Comparison of ENCODE assay signal across 8 cellular contexts in genomic region chr6:108562503-108562993, GRCh38. TPM values are rescaled to one million over a fixed set of nuclear protein-coding genes. Genes with fewer than 3 reads are reported as not detected.
DNase-seq lines count a peak whose midpoint lies in the region; ATAC-seq, FAIRE-seq and TF ChIP-seq lines count a peak whose summit lies in the region.

No MANE protein-coding gene starts in this region.

- BruUV-seq in A673 (replicated peaks; lab: Mats Ljungman, UMichigan), result no TSS peak
- no TSS peak for BruUV-seq in K562 (replicated peaks; lab: Mats Ljungman, UMichigan)

- CTCF ChIA-PET in A673 (lab: Charles Lee) (no interaction called here), K562 (lab: Yijun Ruan, JAX; ENCODE audit: low intra/inter-chr PET ratio) (no interaction called here)

- peak; percentile 79 for FAIRE-seq in K562 (lab: Jason Lieb, UNC)

- in situ Hi-C loops in K562 (cut with MboI), result no loop called here

- 0 out of 4 replicates have a peak, but pooled peaks of 1 of the 2 experiments have one; percentile 23 for TF ChIP-seq RAD21 in K562 (CRISPR knock-in tag; conservative IDR thresholded peaks at IDR 0.05 in 1 of 2, IDR thresholded peaks at IDR 0.05 in 1 of 2)

- H3K9ac ChIP-seq in NT2/D1 (ENCODE audit: insufficient read length, low read depth), result peak overlapping the region; percentile 83
- peak overlapping the region; percentile 34 to 49; a peak in 3 of 4 replicates for H3K9ac ChIP-seq in K562 (ENCODE audit: insufficient read depth in 1 of 2, low read depth in 2 of 2, low read length in 2 of 2)
- H3K9ac ChIP-seq in rectal smooth muscle tissue (ENCODE audit: low read length), result peak overlapping the region; percentile 26

- no peaks in the 10 kb centered on the region for H3K36me3 ChIP-seq in A673 (ENCODE audit: insufficient read depth, low read length, poor library complexity, severe bottlenecking)
- H3K36me3 ChIP-seq in NT2/D1 (ENCODE audit: insufficient read depth, insufficient read length, low read length), result peaks cover 5% of the 10 kb centered on the region
- H3K36me3 ChIP-seq in K562 (ENCODE audit: control insufficient read depth, insufficient read depth, low read length), result peaks cover 10% of the 10 kb centered on the region; the same call in 2 of the 3 replicates
- H3K36me3 ChIP-seq in iPS DF 6.9 (ENCODE audit: control insufficient read depth, insufficient read depth, low read length), result no peaks in the 10 kb centered on the region; the same call in 1 of the 2 replicates
- H3K36me3 ChIP-seq in rectal smooth muscle tissue (ENCODE audit: control insufficient read depth, insufficient read depth, low read length), result peaks cover 2% of the 10 kb centered on the region

- TF ChIP-seq CTCF in A673 (conservative IDR thresholded peaks at IDR 0.05; ENCODE audit: low read depth, low read length) (no peak), K562 (IDR thresholded peaks at IDR 0.05 in 2 of 3, conservative IDR thresholded peaks at IDR 0.05 in 1 of 3; ENCODE audit: insufficient read depth in 2 of 3, low read depth in 1 of 3, low read length in 3 of 3) (no peak)

- H3K27ac ChIP-seq in A673 (ENCODE audit: low read depth, low read length, poor library complexity, severe bottlenecking), result no peak overlapping the region
- H3K27ac ChIP-seq in K562 (ENCODE audit: extremely low read depth, low read depth, low read length), result peak overlapping the region; percentile 33; the same call in 2 of the 3 replicates
- no peak overlapping the region for H3K27ac ChIP-seq in iPS DF 6.9 (ENCODE audit: low read length)
- H3K27ac ChIP-seq in rectal smooth muscle tissue (ENCODE audit: low read depth, low read length), result peak overlapping the region; percentile 100

- ATAC-seq in K562 (peak; percentile 14), HG03097 (IDR thresholded peaks at IDR 0.05; ENCODE audit: low FRiP score, unreplicated experiment) (no peak), GM19324 (IDR thresholded peaks at IDR 0.05; ENCODE audit: low FRiP score, unreplicated experiment) (no peak)

- DNase-seq in A673 (ENCODE audit: low spot score) (peak; percentile 93), GM04504 (ENCODE audit: low read depth) (peak; percentile 42), NT2/D1 (ENCODE audit: low read depth, low spot score) (no peak), K562 (ENCODE audit: extremely low read depth in 1 of 4, low spot score in 3 of 4) (peak; percentile 33 to 89 (median 52)), iPS DF 6.9 (ENCODE audit: low read depth, low spot score) (no peak)

- no peaks in the 10 kb centered on the region for H3K9me3 ChIP-seq in A673 (ENCODE audit: low read depth, low read length, poor library complexity, severe bottlenecking)
- H3K9me3 ChIP-seq in NT2/D1 (ENCODE audit: insufficient read depth, low read length), result no peaks in the 10 kb centered on the region
- H3K9me3 ChIP-seq in K562 (replicated peaks; ENCODE audit: control insufficient read depth, insufficient read depth, low read depth, low read length), result no peaks in the 10 kb centered on the region
- no peaks in the 10 kb centered on the region for H3K9me3 ChIP-seq in iPS DF 6.9 (ENCODE audit: control insufficient read depth, insufficient read depth, low read length)

- peaks cover 22% of the 10 kb centered on the region for H4K20me1 ChIP-seq in K562 (replicated peaks; ENCODE audit: control insufficient read depth, insufficient read depth, low read length)

- intact Hi-C loops in A673 (cut with micrococcal nuclease; ENCODE audit: unreplicated experiment) (no loop called here), K562 (cut with micrococcal nuclease) (loop anchor here (2.0 to 5.0 kb wide), 3 partner anchors 36 to 220 kb away; no protein-coding TSS in a partner anchor)

- H2AFZ ChIP-seq in K562 (ENCODE audit: low read depth, low read length), result peak overlapping the region; percentile 36; the same call in 1 of the 2 replicates

- peak; percentile 87 for TF ChIP-seq EP300 in K562 (IDR thresholded peaks at IDR 0.05; ENCODE audit: low read length)

- peak overlapping the region; percentile 67 for H3K4me2 ChIP-seq in K562 (ENCODE audit: insufficient read depth, low read length)

- 9% methylated on average over 12 of the region's 17 CpGs for WGBS in K562 (ENCODE audit: insufficient coverage, low coverage, missing lambda C conversion rate)
- no CpG with 5 or more reads among the region's 17 CpGs for WGBS in iPS DF 6.9 (ENCODE audit: insufficient coverage, insufficient read length)

- POLR2A ChIA-PET in A673 (lab: Charles Lee; ENCODE audit: low non-redundant PET), result no interaction called here
- POLR2A ChIA-PET in K562 (lab: Yijun Ruan, JAX), result interaction anchor here (0.5 to 0.6 kb wide), 4 partner anchors 13 to 284 kb away, joined by 3 to 4 read pairs (median 3); no protein-coding TSS in a partner anchor

- peaks cover 26% of the 10 kb centered on the region for H3K4me1 ChIP-seq in A673 (ENCODE audit: insufficient read depth, low read length, poor library complexity, severe bottlenecking)
- no peaks in the 10 kb centered on the region for H3K4me1 ChIP-seq in NT2/D1 (ENCODE audit: insufficient read depth, insufficient read length)
- peaks cover 35 to 38% of the 10 kb centered on the region in 2 experiments for H3K4me1 ChIP-seq in K562 (replicated peaks in 1 of 2; ENCODE audit: control insufficient read depth in 2 of 2, insufficient read depth in 2 of 2, low read length in 2 of 2)
- no peaks in the 10 kb centered on the region; the same call in 1 of the 2 replicates for H3K4me1 ChIP-seq in iPS DF 6.9 (ENCODE audit: control insufficient read depth, insufficient read depth, low read length)
- peaks cover 34% of the 10 kb centered on the region for H3K4me1 ChIP-seq in rectal smooth muscle tissue (ENCODE audit: control insufficient read depth, insufficient read depth, low read length)

- H3K27me3 ChIP-seq in A673 (replicated peaks; ENCODE audit: insufficient read depth, low read depth, low read length, poor library complexity), result no peaks in the 10 kb centered on the region
- peaks cover 21% of the 10 kb centered on the region for H3K27me3 ChIP-seq in NT2/D1 (ENCODE audit: insufficient read depth, insufficient read length)
- H3K27me3 ChIP-seq in K562 (ENCODE audit: control insufficient read depth in 2 of 2, insufficient read depth in 2 of 2, low read length in 2 of 2), result no peaks in the 10 kb centered on the region
- H3K27me3 ChIP-seq in iPS DF 6.9 (ENCODE audit: control insufficient read depth, insufficient read depth, low read length), result peaks cover 2% of the 10 kb centered on the region; the same call in 1 of the 2 replicates
- H3K27me3 ChIP-seq in rectal smooth muscle tissue (ENCODE audit: control insufficient read depth, insufficient read depth, low read length), result no peaks in the 10 kb centered on the region

- peaks cover 40% of the 10 kb centered on the region for H3K79me2 ChIP-seq in K562 (ENCODE audit: control insufficient read depth, insufficient read depth, low read length)

- TF ChIP-seq POLR2A in K562 (conservative IDR thresholded peaks at IDR 0.05), result no peak

- H3K9me1 ChIP-seq in K562 (ENCODE audit: control insufficient read depth, insufficient read depth, low read length), result no peaks in the 10 kb centered on the region

- peak overlapping the region; percentile 97 for H3K4me3 ChIP-seq in A673 (ENCODE audit: low read depth, low read length, poor library complexity, severe bottlenecking)
- peak overlapping the region; percentile 77 for H3K4me3 ChIP-seq in NT2/D1 (ENCODE audit: insufficient read length, low read depth)
- H3K4me3 ChIP-seq in K562, result peak overlapping the region; percentile 6; the same call in 1 of the 2 replicates
- peak overlapping the region; percentile 65; the same call in 1 of the 2 replicates for H3K4me3 ChIP-seq in iPS DF 6.9 (ENCODE audit: low read length)
- peak overlapping the region; percentile 96 for H3K4me3 ChIP-seq in rectal smooth muscle tissue (ENCODE audit: low read length)

TF ChIP-seq in K562, 482 proteins besides CTCF, POLR2A, EP300 and RAD21 (continues in another document):
- no peak for TF ChIP-seq PHF8 (IDR thresholded peaks at IDR 0.05; ENCODE audit: borderline replicate concordance, low read length)
- peak; percentile 86 for TF ChIP-seq JUND (IDR thresholded peaks at IDR 0.05; ENCODE audit: borderline replicate concordance, low read depth, low read length)
- TF ChIP-seq JUND (tag; IDR thresholded peaks at IDR 0.05; ENCODE audit: borderline replicate concordance, low read depth, low read length), result peak; percentile 83; the same call in 2 of the 3 replicates
- no peak for TF ChIP-seq NR2C1 (IDR thresholded peaks at IDR 0.05)
- TF ChIP-seq NR2C1 (tag; IDR thresholded peaks at IDR 0.05), result peak; percentile 40

RNA-seq across cellular contexts. Expression of gene FOXO3, which starts 1.8 kb away (rescaled TPM):
- 16.8 and 19.3 TPM in 2 replicates for total RNA-seq in A673 (2021)
- 9.3 and 13.8 TPM in 2 replicates for total RNA-seq in K562 (2011; cell fraction: chromatin; rRNA removed; ENCODE audit: low replicate concordance)
- 7.5 and 7.6 TPM in 2 replicates for total RNA-seq in K562 (2011; cell fraction: nucleolus; rRNA removed)
- 7.3 and 7.9 TPM in 2 replicates for total RNA-seq in K562 (2011; cell fraction: nucleoplasm; rRNA removed)
- total RNA-seq in K562 (2014; rRNA removed), result 6.0 and 7.3 TPM in 2 replicates
- total RNA-seq in K562 (2014; rRNA removed; fragmentation: Illumina TruSeq; extraction: Trizol), result 6.8 and 8.9 TPM in 2 replicates
- 5.2 and 5.3 TPM in 2 replicates for total RNA-seq in K562 (2015; rRNA removed; fragmentation: Illumina TruSeq; extraction: Trizol)
- 10.6 and 14.6 TPM in 2 replicates for total RNA-seq in K562 (2021)
- polyA plus RNA-seq in K562 (2011; rRNA removed), result 5.8 and 8.4 TPM in 2 replicates
- 8.5 and 8.7 TPM in 2 replicates for polyA plus RNA-seq in K562 (2011; cell fraction: cytosol; rRNA removed)
- 5.1 and 6.3 TPM in 2 replicates for polyA plus RNA-seq in K562 (2011; cell fraction: nucleus; rRNA removed)
- 7.3 and 9.4 TPM in 2 replicates for polyA plus RNA-seq in K562 (2012)
- polyA plus RNA-seq in K562 (2014; fragmentation: Illumina TruSeq; extraction: Trizol), result 9.4 and 11.0 TPM in 2 replicates
- polyA plus RNA-seq in K562 (2014; fragmentation: Nextera tagmentation; extraction: Ambion mirVana), result 1 to 10 TPM; 3.0 to 4.7 TPM
- 5.2 and 6.4 TPM in 2 replicates for polyA plus RNA-seq in K562 (2014; rRNA removed)
- polyA minus RNA-seq in K562 (2011; rRNA and poly(A)+ RNA removed), result 23.3 and 23.7 TPM in 2 replicates
- polyA minus RNA-seq in K562 (2011; cell fraction: cytosol; rRNA and poly(A)+ RNA removed), result 12.4 and 15.8 TPM in 2 replicates
- polyA minus RNA-seq in K562 (2011; cell fraction: nucleus; rRNA and poly(A)+ RNA removed), result 8.8 and 12.3 TPM in 2 replicates

Comparison
In these comparisons a context has a peak if more than half of its experiments do, and no peak if none do; other contexts are left out.
1. DNase-seq: peak in A673 (single experiment), GM04504 (single experiment) and K562 (4 of 4); none in NT2/D1 (single experiment) and iPS DF 6.9 (single experiment).
2. H3K27ac ChIP-seq: peak in K562 (single experiment) and rectal smooth muscle tissue (single experiment); none in A673 (single experiment) and iPS DF 6.9 (single experiment).
3. H3K4me3 ChIP-seq: peak in every context shown above with its lines; median percentile 97 in A673; 96 in rectal smooth muscle tissue; 77 in NT2/D1; 65 in iPS DF 6.9; 6 in K562.
4. H3K9ac ChIP-seq: peak in every context shown above with its lines; median percentile 83 in NT2/D1; 42 in K562; 26 in rectal smooth muscle tissue.